Comparison of ENCODE assay signal across 12 cellular contexts in genomic region chr3:8713901-8714759, GRCh38. TPM values are rescaled to one million over a fixed set of nuclear protein-coding genes. Genes with fewer than 3 reads are reported as not detected.
DNase-seq lines count a peak whose midpoint lies in the region; ATAC-seq and TF ChIP-seq lines count a peak whose summit lies in the region.
"Had no signal": no experiment of that assay in that cellular context is flagged by ENCODE, and none has a peak within 500 bp of the region (broad histone marks: within the 10 kb centered on the region; RNA-seq: fewer than 3 reads in every experiment).

No MANE protein-coding gene starts in this region.

- no peak overlapping the region for H3K4me3 Mint-ChIP-seq in CD8-positive, alpha-beta T cell
- H3K4me3 Mint-ChIP-seq: T-helper 17 cell had no signal

- peaks cover 2% of the 10 kb centered on the region for H3K9me3 Mint-ChIP-seq in CD8-positive, alpha-beta T cell

- DNase-seq in heart right ventricle (no peak), right atrium auricular region (ENCODE audit: low spot score) (no peak), mammary epithelial cell (no peak), upper lobe of right lung (no peak), NCI-H1436 treated with DMSO at 0.1 percent for 48 hours (lab: John Stamatoyannopoulos, UW) (no peak)
- DNase-seq in CD8-positive, alpha-beta T cell: no peak
- DNase-seq: DMS79 treated with DMSO at 0.1 percent for 48 hours, midbrain, T-helper 17 cell had no signal

- H3K9me3 ChIP-seq in heart right ventricle: peaks cover 0 to 4% (median 0%) of the 10 kb centered on the region in 11 donors
- H3K9me3 ChIP-seq in right atrium auricular region: no peaks in the 10 kb centered on the region
- H3K9me3 ChIP-seq in mammary epithelial cell (replicated peaks; ENCODE audit: insufficient read depth, low read length): no peaks in the 10 kb centered on the region
- no peaks in the 10 kb centered on the region for H3K9me3 ChIP-seq in upper lobe of right lung
- no peaks in the 10 kb centered on the region for H3K9me3 ChIP-seq in CD8-positive, alpha-beta T cell (ENCODE audit: low read length)

- no peaks in the 10 kb centered on the region for H3K36me3 ChIP-seq in heart right ventricle
- H3K36me3 ChIP-seq in right atrium auricular region: no peaks in the 10 kb centered on the region
- no peaks in the 10 kb centered on the region for H3K36me3 ChIP-seq in mammary epithelial cell (ENCODE audit: insufficient read depth, low read length)
- no peaks in the 10 kb centered on the region for H3K36me3 ChIP-seq in upper lobe of right lung
- H3K36me3 ChIP-seq in CD8-positive, alpha-beta T cell (ENCODE audit: insufficient read depth, low read length): no peaks in the 10 kb centered on the region

- BruUV-seq in mammary epithelial cell (replicated peaks; lab: Mats Ljungman, UMichigan): no TSS peak

- no peaks in the 10 kb centered on the region for H3K79me2 ChIP-seq in mammary epithelial cell (ENCODE audit: insufficient read depth, low read length)

- H3K27ac Mint-ChIP-seq in CD8-positive, alpha-beta T cell: no peak overlapping the region
- H3K27ac Mint-ChIP-seq: T-helper 17 cell had no signal

- TF ChIP-seq CTCF in heart right ventricle (IDR thresholded peaks at IDR 0.05) (peak in 5 of 9 donors; percentile 28 to 42 (median 37)), right atrium auricular region (IDR thresholded peaks at IDR 0.05) (no peak), mammary epithelial cell (conservative IDR thresholded peaks at IDR 0.05 in 1 of 2, IDR thresholded peaks at IDR 0.05 in 1 of 2; ENCODE audit: extremely low read depth in 1 of 2, insufficient read depth in 1 of 2, low read depth in 1 of 2, low read length in 2 of 2) (peak; percentile 54 to 60), upper lobe of right lung (IDR thresholded peaks at IDR 0.05) (no peak)
- TF ChIP-seq CTCF in CD8-positive, alpha-beta T cell (IDR thresholded peaks at IDR 0.05): no peak

- H3K27ac ChIP-seq in heart right ventricle (no peak overlapping the region), right atrium auricular region (no peak overlapping the region), mammary epithelial cell (ENCODE audit: insufficient read depth, low read depth, low read length) (no peak overlapping the region), upper lobe of right lung (no peak overlapping the region)
- H3K27ac ChIP-seq in CD8-positive, alpha-beta T cell (ENCODE audit: low read depth, low read length): no peak overlapping the region

- in situ Hi-C loops in mammary epithelial cell (cut with MboI; ENCODE audit: low sequenced_read_pairs in 2 of 2): no loop called here

- H3K27me3 ChIP-seq in heart right ventricle: no peaks in the 10 kb centered on the region
- no peaks in the 10 kb centered on the region for H3K27me3 ChIP-seq in right atrium auricular region
- H3K27me3 ChIP-seq in mammary epithelial cell (ENCODE audit: insufficient read depth, low read length): no peaks in the 10 kb centered on the region
- no peaks in the 10 kb centered on the region for H3K27me3 ChIP-seq in upper lobe of right lung
- no peaks in the 10 kb centered on the region for H3K27me3 ChIP-seq in CD8-positive, alpha-beta T cell (ENCODE audit: insufficient read depth, low read length)

- H3K4me1 Mint-ChIP-seq in CD8-positive, alpha-beta T cell (ENCODE audit: low read depth): no peaks in the 10 kb centered on the region
- H3K4me1 Mint-ChIP-seq: T-helper 17 cell had no signal

- H3K36me3 Mint-ChIP-seq in CD8-positive, alpha-beta T cell: no peaks in the 10 kb centered on the region

- dilution Hi-C loops in mammary epithelial cell (cut with HindIII; ENCODE audit: low sequenced_read_pairs): no loop called here

- no peak overlapping the region for H3K4me2 ChIP-seq in mammary epithelial cell (ENCODE audit: insufficient read depth, low read depth, low read length)

- H4K20me1 ChIP-seq in mammary epithelial cell (ENCODE audit: insufficient read depth, low read length): no peaks in the 10 kb centered on the region

- H3K9ac ChIP-seq in mammary epithelial cell (ENCODE audit: insufficient read depth, low read length): no peak overlapping the region

- ATAC-seq in heart right ventricle (no peak), HG03159 (IDR thresholded peaks at IDR 0.05; ENCODE audit: unreplicated experiment) (peak; percentile 82), upper lobe of right lung (peak; percentile 16), HG03565 (IDR thresholded peaks at IDR 0.05; ENCODE audit: unreplicated experiment) (no peak)
- no peak for ATAC-seq in CD8-positive, alpha-beta T cell
- ATAC-seq: T-helper 17 cell had no signal

- H2AFZ ChIP-seq in mammary epithelial cell (ENCODE audit: low read depth, low read length): no peak overlapping the region

- H3K4me3 ChIP-seq in heart right ventricle (no peak overlapping the region), right atrium auricular region (no peak overlapping the region), mammary epithelial cell (replicated peaks in 1 of 3; ENCODE audit: insufficient read depth in 1 of 3, low read depth in 2 of 3, low read length in 3 of 3) (no peak overlapping the region), upper lobe of right lung (no peak overlapping the region)
- no peak overlapping the region for H3K4me3 ChIP-seq in CD8-positive, alpha-beta T cell (ENCODE audit: low read depth, low read length)

- intact Hi-C loops in heart right ventricle (cut with DNase I): no loop called here
- intact Hi-C loops in mammary epithelial cell (cut with micrococcal nuclease): no loop called here
- intact Hi-C loops in upper lobe of right lung (cut with DNase I): no loop called here
- intact Hi-C loops in CD8-positive, alpha-beta T cell (cut with DNase I, micrococcal nuclease): no loop called here

- H3K4me1 ChIP-seq in heart right ventricle: peaks cover 0 to 16% (median 0%) of the 10 kb centered on the region in 9 donors
- H3K4me1 ChIP-seq in right atrium auricular region: no peaks in the 10 kb centered on the region
- peaks cover 24% of the 10 kb centered on the region for H3K4me1 ChIP-seq in mammary epithelial cell (ENCODE audit: insufficient read depth, low read length)
- H3K4me1 ChIP-seq in upper lobe of right lung: no peaks in the 10 kb centered on the region
- H3K4me1 ChIP-seq in CD8-positive, alpha-beta T cell (ENCODE audit: insufficient read depth, low read length): no peaks in the 10 kb centered on the region

- WGBS in heart right ventricle, 2 donors: 76 to 78% methylated on average over 14 of the region's 14 CpGs
- 94% methylated on average over 11 of the region's 14 CpGs for WGBS in mammary epithelial cell (ENCODE audit: low coverage, missing lambda C conversion rate)

- CTCF ChIA-PET in mammary epithelial cell (lab: Charles Lee; ENCODE audit: low non-redundant PET): interaction anchor here (0.6 kb wide), 2 partner anchors 25 to 290 kb away, joined by 3 to 4 read pairs; no protein-coding TSS in a partner anchor
- CTCF ChIA-PET in CD8-positive, alpha-beta T cell (lab: Charles Lee): no interaction called here

- H3K27me3 Mint-ChIP-seq in CD8-positive, alpha-beta T cell (ENCODE audit: low read depth): peaks cover 9% of the 10 kb centered on the region

- POLR2A ChIA-PET in CD8-positive, alpha-beta T cell (lab: Charles Lee): no interaction called here

RNA-seq across cellular contexts. Expression of gene CAV3, which starts 19.5 kb away (rescaled TPM):
- total RNA-seq in heart right ventricle (10 to 100 TPM; 20.9 to 32.4 (median 24.9) TPM), right atrium auricular region (10 to 100 TPM; 16.7 to 22.9 TPM), mammary epithelial cell (not detected), upper lobe of right lung (0.32 TPM)
- polyA plus RNA-seq in heart right ventricle (10 to 100 TPM; 16.8 to 19.0 TPM), mammary epithelial cell (not detected)
- not detected for polyA minus RNA-seq in mammary epithelial cell
- total RNA-seq in CD8-positive, alpha-beta T cell: not detected
- total RNA-seq: astrocyte, T-helper 17 cell had no signal

RNA-seq across cellular contexts. Expression of gene OXTR, which starts 55.3 kb away (rescaled TPM):
- under 1 TPM in 8 of 10 donors, not detected in 2; 0.12 to 0.49 (median 0.21) TPM for total RNA-seq in heart right ventricle
- under 1 TPM; 0.17 to 0.37 TPM for polyA plus RNA-seq in heart right ventricle
- under 1 TPM; 0.47 to 0.52 TPM for total RNA-seq in right atrium auricular region
- 1 to 10 TPM; 1.3 to 8.0 TPM for total RNA-seq in mammary epithelial cell
- polyA plus RNA-seq in mammary epithelial cell: 0.19 TPM
- not detected for polyA minus RNA-seq in mammary epithelial cell
- total RNA-seq in upper lobe of right lung: 0.55 TPM
- total RNA-seq in CD8-positive, alpha-beta T cell: under 1 TPM in 1 of 2 experiments, not detected in 1; 0.22 TPM

Comparison
In these comparisons a context has a peak if more than half of its experiments do, and no peak if none do; other contexts are left out.
1. CTCF ChIP-seq: peak in heart right ventricle (5 of 9) and mammary epithelial cell (2 of 2); none in right atrium auricular region (0 of 2), upper lobe of right lung (single experiment) and CD8-positive, alpha-beta T cell (single experiment).
2. ATAC-seq: peak in HG03159 (single experiment) and upper lobe of right lung (single experiment); none in heart right ventricle (0 of 8), CD8-positive, alpha-beta T cell (single experiment) and HG03565 (single experiment).
3. RNA of gene CAV3, which starts 19.5 kb away (total RNA-seq): 20.9 to 32.4 TPM in heart right ventricle and 16.7 to 22.9 TPM in right atrium auricular region; 0.32 TPM in upper lobe of right lung (single experiment), not detected in mammary epithelial cell and not detected in CD8-positive, alpha-beta T cell; every median in the first group is over 10 times any median in the second.